In genomic region chr6:27688014-27688586, GRCh38 we compare ENCODE assay signal across 1 cellular context.
TF ChIP-seq lines count a peak whose summit lies in the region.

No MANE protein-coding gene starts in this region.

TF ChIP-seq in HepG2, 621 proteins besides CTCF, POLR2A, EP300 and RAD21 (continued from another document and continues in another):
- TF ChIP-seq MXD1 (CRISPR knock-in tag; IDR thresholded peaks at IDR 0.05) (no peak), MTERF4 (CRISPR knock-in tag; IDR thresholded peaks at IDR 0.05) (peak; percentile 21; the same call in 1 of the 2 replicates), ZNF136 (CRISPR knock-in tag; IDR thresholded peaks at IDR 0.05; ENCODE audit: low read depth) (no peak), CENPBD1 (CRISPR knock-in tag; IDR thresholded peaks at IDR 0.05; ENCODE audit: borderline replicate concordance, low read depth) (no peak), ASH2L (IDR thresholded peaks at IDR 0.05; ENCODE audit: insufficient read length, low read depth, low read length) (peak; percentile 49), ZNF660 (CRISPR knock-in tag; IDR thresholded peaks at IDR 0.05; ENCODE audit: borderline replicate concordance, low read depth) (no peak), ZNF251 (CRISPR knock-in tag; IDR thresholded peaks at IDR 0.05) (no peak), HNRNPLL (IDR thresholded peaks at IDR 0.05; ENCODE audit: low read depth, low read length, poor library complexity, severe bottlenecking) (no peak), KLF9 (CRISPR knock-in tag; IDR thresholded peaks at IDR 0.05; ENCODE audit: low read depth) (peak; percentile 34; the same call in 1 of the 2 replicates), ZBTB8A (CRISPR knock-in tag; IDR thresholded peaks at IDR 0.05; ENCODE audit: borderline replicate concordance, low read depth) (no peak; the same call in 1 of the 2 replicates), MEIS2 (CRISPR knock-in tag; IDR thresholded peaks at IDR 0.05) (peak; percentile 81; the same call in 1 of the 2 replicates), ZNF570 (CRISPR knock-in tag; IDR thresholded peaks at IDR 0.05; ENCODE audit: borderline replicate concordance) (no peak), MLLT10 (CRISPR knock-in tag; IDR thresholded peaks at IDR 0.05) (no peak), ZSCAN5A (CRISPR knock-in tag; IDR thresholded peaks at IDR 0.05; ENCODE audit: borderline replicate concordance) (no peak), RBM39 (IDR thresholded peaks at IDR 0.05; ENCODE audit: low read depth, low read length, poor library complexity, severe bottlenecking) (no peak), FOXO4 (CRISPR knock-in tag; conservative IDR thresholded peaks at IDR 0.05) (no peak), TIGD3 (CRISPR knock-in tag; IDR thresholded peaks at IDR 0.05; ENCODE audit: borderline replicate concordance) (no peak), SRY (CRISPR knock-in tag; IDR thresholded peaks at IDR 0.05) (no peak), SNAPC2 (CRISPR knock-in tag; IDR thresholded peaks at IDR 0.05) (no peak), ZNF275 (CRISPR knock-in tag; IDR thresholded peaks at IDR 0.05; ENCODE audit: borderline replicate concordance) (peak; percentile 68), EEA1 (CRISPR knock-in tag; IDR thresholded peaks at IDR 0.05; ENCODE audit: borderline replicate concordance) (no peak), ZNF562 (CRISPR knock-in tag; IDR thresholded peaks at IDR 0.05; ENCODE audit: borderline replicate concordance) (peak; percentile 21; the same call in 1 of the 2 replicates), ELF1 (CRISPR knock-in tag; IDR thresholded peaks at IDR 0.05) (peak; percentile 59), KDM5A (IDR thresholded peaks at IDR 0.05; ENCODE audit: borderline replicate concordance, low read length) (peak; percentile 29; the same call in 1 of the 2 replicates), NONO (IDR thresholded peaks at IDR 0.05) (no peak), NONO (CRISPR knock-in tag; conservative IDR thresholded peaks at IDR 0.05) (no peak; the same call in 1 of the 2 replicates), RFX5 (IDR thresholded peaks at IDR 0.05; ENCODE audit: low read depth, low read length) (no peak), XBP1 (CRISPR knock-in tag; IDR thresholded peaks at IDR 0.05) (no peak), ZNF747 (CRISPR knock-in tag; IDR thresholded peaks at IDR 0.05; ENCODE audit: borderline replicate concordance) (peak; percentile 94), SOX6 (IDR thresholded peaks at IDR 0.05) (no peak), SOX6 (CRISPR knock-in tag; IDR thresholded peaks at IDR 0.05) (peak; percentile 76), ATF5 (CRISPR knock-in tag; IDR thresholded peaks at IDR 0.05; ENCODE audit: low read depth) (no peak), ZSCAN9 (CRISPR knock-in tag; IDR thresholded peaks at IDR 0.05; ENCODE audit: borderline replicate concordance) (peak; percentile 88), ZNF883 (CRISPR knock-in tag; IDR thresholded peaks at IDR 0.05; ENCODE audit: not compliant biosample characterization) (no peak), DZIP1 (CRISPR knock-in tag; IDR thresholded peaks at IDR 0.05) (no peak), REL (CRISPR knock-in tag; conservative IDR thresholded peaks at IDR 0.05) (no peak), MAFG (CRISPR knock-in tag; IDR thresholded peaks at IDR 0.05) (no peak), BRCA1 (CRISPR knock-in tag; IDR thresholded peaks at IDR 0.05) (peak; percentile 62; the same call in 1 of the 2 replicates), GABPA (IDR thresholded peaks at IDR 0.05; ENCODE audit: low read depth, low read length) (no peak), GABPA (CRISPR knock-in tag; IDR thresholded peaks at IDR 0.05; ENCODE audit: low read depth) (peak; percentile 64), ZNF589 (CRISPR knock-in tag; conservative IDR thresholded peaks at IDR 0.05) (0 out of 2 replicates have a peak, but pooled peaks have one; percentile 27), THAP8 (CRISPR knock-in tag; IDR thresholded peaks at IDR 0.05; ENCODE audit: borderline replicate concordance) (no peak; the same call in 1 of the 2 replicates), ZNF281 (CRISPR knock-in tag; IDR thresholded peaks at IDR 0.05; ENCODE audit: borderline replicate concordance) (no peak; the same call in 1 of the 2 replicates), STAT6 (CRISPR knock-in tag; IDR thresholded peaks at IDR 0.05; ENCODE audit: borderline replicate concordance) (no peak; the same call in 1 of the 2 replicates), KLF15 (CRISPR knock-in tag; IDR thresholded peaks at IDR 0.05; ENCODE audit: borderline replicate concordance) (0 out of 2 replicates have a peak, but pooled peaks have one; percentile 49), ELF3 (CRISPR knock-in tag; IDR thresholded peaks at IDR 0.05) (peak; percentile 83), ZFP36 (IDR thresholded peaks at IDR 0.05; ENCODE audit: borderline replicate concordance, low read depth, low read length, partially characterized antibody) (no peak), FOXC1 (CRISPR knock-in tag; IDR thresholded peaks at IDR 0.05; ENCODE audit: borderline replicate concordance) (no peak; the same call in 1 of the 2 replicates), TRIM24 (CRISPR knock-in tag; IDR thresholded peaks at IDR 0.05) (no peak), NCOA1 (CRISPR knock-in tag; IDR thresholded peaks at IDR 0.05) (no peak)
